Comparison of ENCODE assay signal across 8 cellular contexts in genomic region chr7:151339651-151340377, GRCh38. TPM values are rescaled to one million over a fixed set of nuclear protein-coding genes. Genes with fewer than 3 reads are reported as not detected.
DNase-seq lines count a peak whose midpoint lies in the region; ATAC-seq and TF ChIP-seq lines count a peak whose summit lies in the region.

No MANE protein-coding gene starts in this region.

- WGBS in esophagus muscularis mucosa = 75% methylated on average over 7 of the region's 7 CpGs
- WGBS in sigmoid colon, 2 donors = 44 to 54% methylated on average over 7 of the region's 7 CpGs
- 89% methylated on average over 7 of the region's 7 CpGs for WGBS in hepatocyte (ENCODE audit: low lambda C conversion rate, missing lambda C conversion rate)

- intact Hi-C loops in esophagus muscularis mucosa (cut with DNase I) = no loop called here
- intact Hi-C loops in sigmoid colon (cut with DNase I) = no loop called here

- H2AFZ ChIP-seq in hepatocyte = no peak overlapping the region

- no peaks in the 10 kb centered on the region for H3K9me3 ChIP-seq in esophagus muscularis mucosa
- H3K9me3 ChIP-seq in sigmoid colon = no peaks in the 10 kb centered on the region
- no peaks in the 10 kb centered on the region for H3K9me3 ChIP-seq in hepatocyte (ENCODE audit: low read depth)

- no peak for TF ChIP-seq POLR2A in esophagus muscularis mucosa (IDR thresholded peaks at IDR 0.05; ENCODE audit: low read depth)
- no peak for TF ChIP-seq POLR2A in sigmoid colon (IDR thresholded peaks at IDR 0.05)

- H3K4me3 ChIP-seq in esophagus muscularis mucosa (no peak overlapping the region), sigmoid colon (no peak overlapping the region), hepatocyte (no peak overlapping the region)

- H3K27me3 ChIP-seq in esophagus muscularis mucosa (no peaks in the 10 kb centered on the region), sigmoid colon (no peaks in the 10 kb centered on the region), hepatocyte (no peaks in the 10 kb centered on the region)

- no peaks in the 10 kb centered on the region for H4K20me1 ChIP-seq in hepatocyte (ENCODE audit: insufficient read depth, poor library complexity, severe bottlenecking)

- no peak overlapping the region for H3K4me2 ChIP-seq in hepatocyte

- DNase-seq in G401 (ENCODE audit: low spot score) (peak; percentile 23), KG1 (lab: John Stamatoyannopoulos, UW) (peak; percentile 30), esophagus muscularis mucosa (ENCODE audit: extremely low spot score) (peak; percentile 86), sigmoid colon (no peak), HEK293T (ENCODE audit: extremely low spot score) (no peak), islet precursor cell (no peak), hepatocyte (ENCODE audit: low spot score) (no peak)

- in situ Hi-C loops in G401 (cut with HindIII; ENCODE audit: low sequenced_read_pairs) = no loop called here

- H3K36me3 ChIP-seq in esophagus muscularis mucosa (peaks cover 0 to 5% (median 4%) of the 10 kb centered on the region in 4 donors), sigmoid colon (peaks cover 0 to 1% (median 0%) of the 10 kb centered on the region in 4 donors), hepatocyte (replicated peaks; ENCODE audit: insufficient read depth, low read depth) (no peaks in the 10 kb centered on the region)

- peaks cover 23% of the 10 kb centered on the region for H3K79me2 ChIP-seq in hepatocyte

- H3K4me1 ChIP-seq in esophagus muscularis mucosa (peaks cover 18 to 31% (median 21%) of the 10 kb centered on the region in 4 donors), sigmoid colon (peaks cover 0 to 22% (median 15%) of the 10 kb centered on the region in 4 donors), hepatocyte (ENCODE audit: insufficient read depth) (peaks cover 9% of the 10 kb centered on the region)

- TF ChIP-seq CTCF in esophagus muscularis mucosa (IDR thresholded peaks at IDR 0.05) (no peak), sigmoid colon (IDR thresholded peaks at IDR 0.05) (no peak), hepatocyte (IDR thresholded peaks at IDR 0.05; ENCODE audit: poor library complexity) (no peak)

- TF ChIP-seq EP300 in esophagus muscularis mucosa (IDR thresholded peaks at IDR 0.05) (no peak), sigmoid colon (IDR thresholded peaks at IDR 0.05) (no peak)

- H3K27ac ChIP-seq in esophagus muscularis mucosa (replicated peaks in 1 of 4) = peak overlapping the region in 3 of 4 donors; percentile 0 to 50 (median 7)
- peak overlapping the region in 1 of 4 donors; percentile 14 for H3K27ac ChIP-seq in sigmoid colon
- no peak overlapping the region for H3K27ac ChIP-seq in hepatocyte

- no peaks in the 10 kb centered on the region for H3K9me2 ChIP-seq in hepatocyte (replicated peaks; ENCODE audit: insufficient read depth)

- POLR2A ChIA-PET in HEK293T (lab: Yijun Ruan, JAX) = interaction anchor here (2.2 kb wide), 1 partner anchor 13 kb away, joined by 21 read pairs; no protein-coding TSS in a partner anchor

- CTCF ChIA-PET in HEK293T (lab: Yijun Ruan, JAX) = interaction anchor here (0.6 to 1.2 kb wide), 2 partner anchors 95 to 512 kb away, joined by 3 read pairs; no protein-coding TSS in a partner anchor

- ATAC-seq in GM21367 (IDR thresholded peaks at IDR 0.05; ENCODE audit: unreplicated experiment) = peak; percentile 38

TF ChIP-seq in HEK293T, 16 proteins besides CTCF, POLR2A, EP300 and RAD21:
- TF ChIP-seq TARDBP (IDR thresholded peaks at IDR 0.05) = no peak
TF ChIP-seq in HEK293T: peak in this region for 0.

RNA-seq across cellular contexts. Expression of gene NUB1, which starts 1.8 kb away (rescaled TPM):
- 41.8 and 59.0 TPM in 2 replicates for total RNA-seq in G401 (2014; rRNA removed; shearing (Covaris generic))
- total RNA-seq in esophagus muscularis mucosa = 10 to 100 TPM; 45.9 to 59.1 (median 53.0) TPM
- 10 to 100 TPM; 49.8 to 73.8 (median 64.5) TPM for total RNA-seq in sigmoid colon
- polyA plus RNA-seq in sigmoid colon = 10 to 100 TPM; 36.6 to 50.1 (median 43.2) TPM
- total RNA-seq in hepatocyte = 38.6 and 42.5 TPM in 2 replicates
- 22.6 and 28.4 TPM in 2 replicates for polyA plus RNA-seq in hepatocyte

Comparison
In these comparisons a context has a peak if more than half of its experiments do, and no peak if none do; other contexts are left out.
1. DNase-seq: peak in G401 (single experiment), KG1 (single experiment) and esophagus muscularis mucosa (single experiment); none in sigmoid colon (single experiment), HEK293T (single experiment), islet precursor cell (single experiment) and hepatocyte (single experiment).